Comparison of ENCODE assay signal across 21 cellular contexts in genomic region chr11:12048936-12049790, GRCh38. TPM values are rescaled to one million over a fixed set of nuclear protein-coding genes. Genes with fewer than 3 reads are reported as not detected.
DNase-seq lines count a peak whose midpoint lies in the region; ATAC-seq and TF ChIP-seq lines count a peak whose summit lies in the region.
"Had no signal": no experiment of that assay in that cellular context is flagged by ENCODE, and none has a peak within 500 bp of the region (broad histone marks: within the 10 kb centered on the region; RNA-seq: fewer than 3 reads in every experiment).

No MANE protein-coding gene starts in this region.

- H3K27ac ChIP-seq in ascending aorta = peak overlapping the region; percentile 57 to 63
- no peak overlapping the region for H3K27ac ChIP-seq in naive thymus-derived CD4-positive, alpha-beta T cell (ENCODE audit: low read depth, low read length)
- H3K27ac ChIP-seq: left lung had no signal

- H3K27me3 ChIP-seq in ascending aorta = no peaks in the 10 kb centered on the region
- H3K27me3 ChIP-seq in naive thymus-derived CD4-positive, alpha-beta T cell (ENCODE audit: control insufficient read depth in 2 of 2, insufficient read depth in 2 of 2, low read length in 2 of 2) = no peaks in the 10 kb centered on the region
- H3K27me3 ChIP-seq: left lung had no signal

- peak overlapping the region; percentile 18 for H3K27ac Mint-ChIP-seq in stimulated activated naive CD8-positive, alpha-beta T cell treated with anti-CD3 and anti-CD28 coated beads, Interleukin-15, Interleukin-2, amounts not matched to agents 100 ng/mL and 50 ng/mL, for 24 hours
- H3K27ac Mint-ChIP-seq in stimulated activated naive CD8-positive, alpha-beta T cell treated with anti-CD3 and anti-CD28 coated beads, Interleukin-15, amount 100 ng/mL, for 72 hours = peak overlapping the region in 1 of 2 donors; percentile 34
- H3K27ac Mint-ChIP-seq in naive thymus-derived CD4-positive, alpha-beta T cell = peak overlapping the region in 1 of 9 donors; percentile 37
- H3K27ac Mint-ChIP-seq: activated naive CD8-positive, alpha-beta T cell treated with anti-CD3 and anti-CD28 coated beads, Interleukin-2, amount 10 ng/mL, durations not matched to agents 7 days and 5 days; activated T-cell treated with anti-CD3 and anti-CD28 coated beads, Interleukin-2, amount 50 U/mL, for 72 hours had no signal

- no peaks in the 10 kb centered on the region for H3K36me3 ChIP-seq in ascending aorta
- no peaks in the 10 kb centered on the region for H3K36me3 ChIP-seq in naive thymus-derived CD4-positive, alpha-beta T cell (ENCODE audit: control insufficient read depth in 2 of 3, insufficient read depth in 3 of 3, low read length in 3 of 3)
- H3K36me3 ChIP-seq: left lung had no signal

- no peaks in the 10 kb centered on the region for H3K9me3 Mint-ChIP-seq in stimulated activated naive CD8-positive, alpha-beta T cell treated with anti-CD3 and anti-CD28 coated beads, Interleukin-15, Interleukin-2, amounts not matched to agents 100 ng/mL and 50 ng/mL, for 24 hours
- no peaks in the 10 kb centered on the region for H3K9me3 Mint-ChIP-seq in stimulated activated naive CD8-positive, alpha-beta T cell treated with anti-CD3 and anti-CD28 coated beads, Interleukin-15, amount 100 ng/mL, for 72 hours
- H3K9me3 Mint-ChIP-seq in naive thymus-derived CD4-positive, alpha-beta T cell = no peaks in the 10 kb centered on the region
- H3K9me3 Mint-ChIP-seq: activated naive CD8-positive, alpha-beta T cell treated with anti-CD3 and anti-CD28 coated beads, Interleukin-2, amount 10 ng/mL, durations not matched to agents 7 days and 5 days; activated T-cell treated with anti-CD3 and anti-CD28 coated beads, Interleukin-2, amount 50 U/mL, for 72 hours had no signal

- no peak for ATAC-seq in stimulated activated naive CD8-positive, alpha-beta T cell treated with anti-CD3 and anti-CD28 coated beads, Interleukin-15, amount 100 ng/mL, for 72 hours
- ATAC-seq in naive thymus-derived CD4-positive, alpha-beta T cell = peak; percentile 33
- ATAC-seq in HG02973 (IDR thresholded peaks at IDR 0.05; ENCODE audit: unreplicated experiment) (no peak), HG03457 (IDR thresholded peaks at IDR 0.05; ENCODE audit: unreplicated experiment) (no peak)
- ATAC-seq: activated T-cell treated with anti-CD3 and anti-CD28 coated beads, Interleukin-2, amount 50 U/mL, for 72 hours; left lung had no signal

- POLR2A ChIA-PET in naive thymus-derived CD4-positive, alpha-beta T cell (lab: Charles Lee) = no interaction called here

- intact Hi-C loops in ascending aorta (cut with DNase I) = no loop called here
- intact Hi-C loops in naive thymus-derived CD4-positive, alpha-beta T cell (cut with micrococcal nuclease) = loop anchor here in 1 of 2 donors (10.0 kb wide), 2 partner anchors 846 to 1024 kb away; no protein-coding TSS in a partner anchor

- no peaks in the 10 kb centered on the region for H3K9me3 ChIP-seq in ascending aorta
- H3K9me3 ChIP-seq in naive thymus-derived CD4-positive, alpha-beta T cell (ENCODE audit: control insufficient read depth in 2 of 3, low read length in 3 of 3) = no peaks in the 10 kb centered on the region
- H3K9me3 ChIP-seq: left lung had no signal

- CTCF ChIA-PET in naive thymus-derived CD4-positive, alpha-beta T cell (lab: Charles Lee) = interaction anchor here (0.6 to 14.9 kb wide), 3 partner anchors 158 to 233 kb away, joined by 3 to 259 read pairs (median 67); no protein-coding TSS in a partner anchor

- H3K4me1 Mint-ChIP-seq in stimulated activated naive CD8-positive, alpha-beta T cell treated with anti-CD3 and anti-CD28 coated beads, Interleukin-15, Interleukin-2, amounts not matched to agents 100 ng/mL and 50 ng/mL, for 24 hours (ENCODE audit: low read depth) = peaks cover 5% of the 10 kb centered on the region
- H3K4me1 Mint-ChIP-seq in stimulated activated naive CD8-positive, alpha-beta T cell treated with anti-CD3 and anti-CD28 coated beads, Interleukin-15, amount 100 ng/mL, for 72 hours = peaks cover 10% of the 10 kb centered on the region
- H3K4me1 Mint-ChIP-seq in naive thymus-derived CD4-positive, alpha-beta T cell = peaks cover 0 to 13% (median 0%) of the 10 kb centered on the region in 7 donors

- H3K27me3 Mint-ChIP-seq in stimulated activated naive CD8-positive, alpha-beta T cell treated with anti-CD3 and anti-CD28 coated beads, Interleukin-15, Interleukin-2, amounts not matched to agents 100 ng/mL and 50 ng/mL, for 24 hours = no peaks in the 10 kb centered on the region
- peaks cover 22% of the 10 kb centered on the region for H3K27me3 Mint-ChIP-seq in stimulated activated naive CD8-positive, alpha-beta T cell treated with anti-CD3 and anti-CD28 coated beads, Interleukin-15, amount 100 ng/mL, for 72 hours
- peaks cover 0 to 6% (median 0%) of the 10 kb centered on the region in 5 donors for H3K27me3 Mint-ChIP-seq in naive thymus-derived CD4-positive, alpha-beta T cell

- no peak for TF ChIP-seq CTCF in ascending aorta (IDR thresholded peaks at IDR 0.05)

- no peak overlapping the region for H3K4me3 ChIP-seq in ascending aorta
- H3K4me3 ChIP-seq in naive thymus-derived CD4-positive, alpha-beta T cell (ENCODE audit: low read length) = no peak overlapping the region
- H3K4me3 ChIP-seq: left lung had no signal

- in situ Hi-C loops in G401 (cut with HindIII; ENCODE audit: low sequenced_read_pairs) = no loop called here

- H3K36me3 Mint-ChIP-seq in stimulated activated naive CD8-positive, alpha-beta T cell treated with anti-CD3 and anti-CD28 coated beads, Interleukin-15, Interleukin-2, amounts not matched to agents 100 ng/mL and 50 ng/mL, for 24 hours (ENCODE audit: low read depth) = no peaks in the 10 kb centered on the region
- H3K36me3 Mint-ChIP-seq in naive thymus-derived CD4-positive, alpha-beta T cell = no peaks in the 10 kb centered on the region
- H3K36me3 Mint-ChIP-seq: activated naive CD8-positive, alpha-beta T cell treated with anti-CD3 and anti-CD28 coated beads, Interleukin-2, amount 10 ng/mL, durations not matched to agents 7 days and 5 days had no signal

- peaks cover 0 to 34% of the 10 kb centered on the region in 2 donors for H3K4me1 ChIP-seq in ascending aorta
- H3K4me1 ChIP-seq in naive thymus-derived CD4-positive, alpha-beta T cell (ENCODE audit: control insufficient read depth in 2 of 2, insufficient read depth in 2 of 2, low read length in 2 of 2) = peaks cover 0 to 3% of the 10 kb centered on the region in 2 donors

- H3K4me3 Mint-ChIP-seq in stimulated activated naive CD8-positive, alpha-beta T cell treated with anti-CD3 and anti-CD28 coated beads, Interleukin-15, Interleukin-2, amounts not matched to agents 100 ng/mL and 50 ng/mL, for 24 hours = no peak overlapping the region
- no peak overlapping the region for H3K4me3 Mint-ChIP-seq in stimulated activated naive CD8-positive, alpha-beta T cell treated with anti-CD3 and anti-CD28 coated beads, Interleukin-15, amount 100 ng/mL, for 72 hours
- no peak overlapping the region for H3K4me3 Mint-ChIP-seq in naive thymus-derived CD4-positive, alpha-beta T cell
- H3K4me3 Mint-ChIP-seq: activated naive CD8-positive, alpha-beta T cell treated with anti-CD3 and anti-CD28 coated beads, Interleukin-2, amount 10 ng/mL, durations not matched to agents 7 days and 5 days; activated T-cell treated with anti-CD3 and anti-CD28 coated beads, Interleukin-2, amount 50 U/mL, for 72 hours had no signal

- DNase-seq in stimulated activated naive CD8-positive, alpha-beta T cell treated with anti-CD3 and anti-CD28 coated beads, Interleukin-15, amount 100 ng/mL, for 72 hours = no peak
- DNase-seq in ascending aorta (ENCODE audit: low spot score in 2 of 2) = no peak
- DNase-seq in naive thymus-derived CD4-positive, alpha-beta T cell = no peak
- DNase-seq in stimulated activated CD4-positive, alpha-beta T cell treated with anti-CD3 and anti-CD28 coated beads, Interleukin-15, amount 100 ng/mL, for 24 hours = no peak
- DNase-seq in G401 (ENCODE audit: low spot score) = no peak
- DNase-seq: ACHN; activated CD4-positive, alpha-beta T cell treated with anti-CD3 and anti-CD28 coated beads, Interleukin-2, amount 50 U/mL, for 48 hours; activated naive CD8-positive, alpha-beta T cell treated with anti-CD3 and anti-CD28 coated beads, Interleukin-2, amount 10 ng/mL, durations not matched to agents 7 days and 5 days; activated T-cell treated with anti-CD3 and anti-CD28 coated beads, Interleukin-2, amount 50 U/mL, for 72 hours; effector CD4-positive, alpha-beta T cell; GDM1; KG1; left lung; NCI-H1436 treated with DMSO at 0.1 percent for 48 hours; posterior cingulate gyrus; SHP77; stimulated activated naive CD4-positive, alpha-beta T cell; T1000 had no signal

RNA-seq across cellular contexts. Expression of gene DKK3, which starts 40.7 kb away (rescaled TPM):
- 433 TPM for total RNA-seq in ascending aorta
- 1 to 10 TPM in 1 of 5 experiments, under 1 TPM in 1, not detected in 3; 0.32 to 1.4 TPM for total RNA-seq in naive thymus-derived CD4-positive, alpha-beta T cell
- polyA plus RNA-seq in naive thymus-derived CD4-positive, alpha-beta T cell = under 1 TPM in 1 of 2 donors, not detected in 1; 0.38 TPM
- total RNA-seq in G401 (2014; rRNA removed; shearing (Covaris generic)) = 29.5 and 55.1 TPM in 2 replicates
